Comparison of ENCODE assay signal across 8 cellular contexts in the genomic region with DNA sequence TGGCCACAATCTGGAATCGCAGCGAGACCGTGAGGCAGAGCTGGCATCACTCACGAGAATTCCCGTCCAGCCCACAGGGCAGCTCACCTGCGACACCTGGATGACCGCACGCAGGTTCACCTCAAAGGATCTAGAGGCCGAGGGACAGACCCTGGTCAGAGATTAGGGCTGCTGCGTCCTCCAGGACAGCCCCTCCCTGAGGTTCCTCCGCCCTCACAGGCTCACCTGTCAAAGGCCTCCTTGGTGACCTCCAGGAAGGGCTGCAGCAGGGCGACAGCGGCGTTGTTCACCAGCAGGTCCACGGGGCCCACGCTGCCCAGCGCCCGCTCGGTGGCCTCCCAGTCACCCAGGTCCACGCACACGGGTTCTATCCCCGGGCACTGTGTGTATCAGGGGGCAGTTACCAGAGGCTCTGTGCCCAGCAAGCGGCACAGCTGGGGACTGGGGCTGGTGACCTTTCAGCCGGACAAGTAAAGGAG. TPM values are rescaled to one million over a fixed set of nuclear protein-coding genes. Genes with fewer than 3 reads are reported as not detected.
DNase-seq lines count a peak whose midpoint lies in the region; ATAC-seq and TF ChIP-seq lines count a peak whose summit lies in the region.

No MANE protein-coding gene starts in this region.

- no peak for ATAC-seq in HG03469 (IDR thresholded peaks at IDR 0.05; ENCODE audit: unreplicated experiment)

- no peaks in the 10 kb centered on the region for H3F3A ChIP-seq in MM.1S (ENCODE audit: insufficient read depth, low read length)

- H3K4me1 ChIP-seq in MM.1S (ENCODE audit: low read length) = peaks cover 12% of the 10 kb centered on the region; the same call in 1 of the 2 replicates
- H3K4me1 ChIP-seq in endodermal cell (ENCODE audit: control insufficient read depth, insufficient read depth, low read length) = no peaks in the 10 kb centered on the region
- peaks cover 25 to 35% of the 10 kb centered on the region in 2 experiments for H3K4me1 ChIP-seq in neutrophil (ENCODE audit: control insufficient read depth in 1 of 2, insufficient read depth in 1 of 2, low read depth in 1 of 2, low read length in 1 of 2)

- H3K4me3 Mint-ChIP-seq in endodermal cell = peak overlapping the region; percentile 62

- peak; percentile 17 for DNase-seq in COLO668 (lab: John Stamatoyannopoulos, UW; ENCODE audit: unreplicated experiment)
- DNase-seq in MM.1S = no peak
- no peak for DNase-seq in endodermal cell
- DNase-seq in NCI-H2171 treated with DMSO at 0.1 percent for 48 hours (lab: John Stamatoyannopoulos, UW) = no peak
- no peak for DNase-seq in islet precursor cell
- no peak for DNase-seq in activated gamma-delta T cell (lab: John Stamatoyannopoulos, UW)

- peak overlapping the region; percentile 84 for H3K9ac ChIP-seq in MM.1S (ENCODE audit: low read length)
- H3K9ac ChIP-seq in endodermal cell (ENCODE audit: extremely low read depth, low read length, poor library complexity, severe bottlenecking) = peak overlapping the region; percentile 30

- H4K20me1 ChIP-seq in MM.1S (ENCODE audit: insufficient read depth, low read length) = no peaks in the 10 kb centered on the region

- H3K9me3 Mint-ChIP-seq in endodermal cell = peaks cover 8% of the 10 kb centered on the region

- H3K27me3 ChIP-seq in MM.1S (replicated peaks; ENCODE audit: insufficient read depth, low read length) (0 out of 2 replicates have a peak, but pooled peaks cover 6% of the 10 kb centered on the region), endodermal cell (ENCODE audit: control insufficient read depth, insufficient read depth, low read length, poor library complexity, severe bottlenecking) (no peaks in the 10 kb centered on the region), neutrophil (peaks cover 12% of the 10 kb centered on the region)

- peak overlapping the region; percentile 89; the same call in 1 of the 2 replicates for H3K27ac ChIP-seq in MM.1S (ENCODE audit: low read length)
- no peak overlapping the region for H3K27ac ChIP-seq in endodermal cell (ENCODE audit: low read depth, low read length)
- H3K27ac ChIP-seq in neutrophil = peak overlapping the region; percentile 90

- H2AFZ ChIP-seq in MM.1S (ENCODE audit: low read length) = 0 out of 2 replicates have a peak overlapping the region, but pooled peaks have one; percentile 45

- peak overlapping the region; percentile 99 for H3K4me2 ChIP-seq in MM.1S (ENCODE audit: low read depth, low read length)

- TF ChIP-seq CTCF in MM.1S (IDR thresholded peaks at IDR 0.05; ENCODE audit: low read length) = no peak
- TF ChIP-seq CTCF in endodermal cell (conservative IDR thresholded peaks at IDR 0.05) = no peak
- no peak for TF ChIP-seq CTCF in neutrophil (IDR thresholded peaks at IDR 0.05)

- peaks cover 3% of the 10 kb centered on the region for H3K36me3 Mint-ChIP-seq in endodermal cell (ENCODE audit: low read depth)

- H3K27me3 Mint-ChIP-seq in endodermal cell (ENCODE audit: insufficient read depth) = peaks cover 17% of the 10 kb centered on the region

- 60 to 76% methylated on average over 15 to 24 of the region's 24 CpGs for WGBS in endodermal cell (ENCODE audit: insufficient coverage in 1 of 2, insufficient read length in 1 of 2), 2 experiments

- peaks cover 4% of the 10 kb centered on the region for H3K4me1 Mint-ChIP-seq in endodermal cell

- H3K9me2 ChIP-seq in MM.1S (replicated peaks; ENCODE audit: insufficient read depth, low read length) = no peaks in the 10 kb centered on the region

- peaks cover 12% of the 10 kb centered on the region for H3K79me2 ChIP-seq in MM.1S (ENCODE audit: low read length)

- no peaks in the 10 kb centered on the region for H3K36me3 ChIP-seq in MM.1S (replicated peaks; ENCODE audit: insufficient read depth, low read length)
- no peaks in the 10 kb centered on the region for H3K36me3 ChIP-seq in endodermal cell (ENCODE audit: control insufficient read depth, insufficient read depth, low read length)
- no peaks in the 10 kb centered on the region for H3K36me3 ChIP-seq in neutrophil

- H3K9me3 ChIP-seq in MM.1S (replicated peaks; ENCODE audit: insufficient read depth, low read length) = no peaks in the 10 kb centered on the region
- H3K9me3 ChIP-seq in endodermal cell (ENCODE audit: control insufficient read depth, low read length) = no peaks in the 10 kb centered on the region
- no peaks in the 10 kb centered on the region for H3K9me3 ChIP-seq in neutrophil

- H3K4me3 ChIP-seq in MM.1S (ENCODE audit: low read length) (peak overlapping the region; percentile 93), endodermal cell (ENCODE audit: low read length) (peak overlapping the region; percentile 86), neutrophil (ENCODE audit: low read depth in 1 of 2, low read length in 1 of 2) (peak overlapping the region; percentile 67 to 80)

- no peak overlapping the region for H3K27ac Mint-ChIP-seq in endodermal cell

RNA-seq across cellular contexts. Expression of gene DCXR, which starts 0.8 kb away (rescaled TPM):
- 10 to 100 TPM; 73.8 to 83.6 TPM for total RNA-seq in endodermal cell
- polyA plus RNA-seq in endodermal cell (2013, experiment 1 of 2) = 84.8 TPM
- 72.9 TPM for polyA plus RNA-seq in endodermal cell (2013, experiment 2 of 2)

RNA-seq across cellular contexts. Expression of gene RAC3, which starts 5.2 kb away (rescaled TPM):
- total RNA-seq in endodermal cell = 10 to 100 TPM; 45.7 to 53.9 TPM
- 58.8 TPM for polyA plus RNA-seq in endodermal cell (2013, experiment 1 of 2)
- 53.5 TPM for polyA plus RNA-seq in endodermal cell (2013, experiment 2 of 2)

RNA-seq across cellular contexts. Expression of gene LRRC45, which starts 13.6 kb away (rescaled TPM):
- total RNA-seq in endodermal cell = 10 to 100 TPM; 35.1 to 38.9 TPM
- 22.3 TPM for polyA plus RNA-seq in endodermal cell (2013, experiment 1 of 2)
- 20.1 TPM for polyA plus RNA-seq in endodermal cell (2013, experiment 2 of 2)

RNA-seq across cellular contexts. Expression of gene CENPX, which starts 14.0 kb away (rescaled TPM):
- 10 to 100 TPM; 80.0 to 85.0 TPM for total RNA-seq in endodermal cell
- 62.5 TPM for polyA plus RNA-seq in endodermal cell (2013, experiment 1 of 2)
- 61.5 TPM for polyA plus RNA-seq in endodermal cell (2013, experiment 2 of 2)

RNA-seq across cellular contexts. Expression of gene RFNG, which starts 14.9 kb away (rescaled TPM):
- 10 to 100 TPM; 46.3 to 54.5 TPM for total RNA-seq in endodermal cell
- 44.6 TPM for polyA plus RNA-seq in endodermal cell (2013, experiment 1 of 2)
- 43.4 TPM for polyA plus RNA-seq in endodermal cell (2013, experiment 2 of 2)
